ENCODE assay signal across 1 cellular context in genomic region chr10:129233351-129234148, GRCh38.
TF ChIP-seq lines count a peak whose summit lies in the region.

No MANE protein-coding gene starts in this region.

TF ChIP-seq in HepG2, 621 proteins besides CTCF, POLR2A, EP300 and RAD21:
- no peak for TF ChIP-seq ZNF503 (CRISPR knock-in tag; IDR thresholded peaks at IDR 0.05)
- peak; percentile 41; the same call in 1 of the 2 replicates for TF ChIP-seq ZNF263 (CRISPR knock-in tag; IDR thresholded peaks at IDR 0.05)
- TF ChIP-seq ZNF598 (CRISPR knock-in tag; IDR thresholded peaks at IDR 0.05; ENCODE audit: borderline replicate concordance) = no peak
